1 cellular context compared by ENCODE assay signal in the genomic region with DNA sequence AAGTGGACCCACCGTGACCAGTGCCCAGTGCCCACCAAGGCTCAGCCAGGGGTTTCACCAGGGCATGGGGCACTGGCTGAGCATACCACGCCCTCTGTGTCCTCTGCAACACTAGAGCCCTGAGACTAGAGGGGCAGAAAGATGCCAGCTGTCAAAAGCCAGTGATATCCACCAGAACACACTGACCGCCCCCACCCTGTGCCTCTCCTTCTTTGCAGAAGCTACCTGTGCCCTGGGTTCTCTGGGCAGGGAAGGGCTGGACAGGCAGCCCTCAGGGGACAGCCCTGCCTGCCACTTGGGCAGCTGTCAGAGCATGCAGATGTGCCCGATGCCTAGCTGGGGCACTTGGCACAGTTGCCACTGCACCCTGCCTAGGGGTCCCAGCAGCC.
TF ChIP-seq lines count a peak whose summit lies in the region.

No MANE protein-coding gene starts in this region.

TF ChIP-seq in SK-N-SH, 30 proteins besides CTCF, POLR2A, EP300 and RAD21 (continued from another document):
- TF ChIP-seq, protein P1, sequence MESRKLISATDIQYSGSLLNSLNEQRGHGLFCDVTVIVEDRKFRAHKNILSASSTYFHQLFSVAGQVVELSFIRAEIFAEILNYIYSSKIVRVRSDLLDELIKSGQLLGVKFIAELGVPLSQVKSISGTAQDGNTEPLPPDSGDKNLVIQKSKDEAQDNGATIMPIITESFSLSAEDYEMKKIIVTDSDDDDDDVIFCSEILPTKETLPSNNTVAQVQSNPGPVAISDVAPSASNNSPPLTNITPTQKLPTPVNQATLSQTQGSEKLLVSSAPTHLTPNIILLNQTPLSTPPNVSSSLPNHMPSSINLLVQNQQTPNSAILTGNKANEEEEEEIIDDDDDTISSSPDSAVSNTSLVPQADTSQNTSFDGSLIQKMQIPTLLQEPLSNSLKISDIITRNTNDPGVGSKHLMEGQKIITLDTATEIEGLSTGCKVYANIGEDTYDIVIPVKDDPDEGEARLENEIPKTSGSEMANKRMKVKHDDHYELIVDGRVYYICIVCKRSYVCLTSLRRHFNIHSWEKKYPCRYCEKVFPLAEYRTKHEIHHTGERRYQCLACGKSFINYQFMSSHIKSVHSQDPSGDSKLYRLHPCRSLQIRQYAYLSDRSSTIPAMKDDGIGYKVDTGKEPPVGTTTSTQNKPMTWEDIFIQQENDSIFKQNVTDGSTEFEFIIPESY (IDR thresholded peaks at IDR 0.05; ENCODE audit: borderline replicate concordance, low read depth) = no peak
- TF ChIP-seq, protein P2, sequence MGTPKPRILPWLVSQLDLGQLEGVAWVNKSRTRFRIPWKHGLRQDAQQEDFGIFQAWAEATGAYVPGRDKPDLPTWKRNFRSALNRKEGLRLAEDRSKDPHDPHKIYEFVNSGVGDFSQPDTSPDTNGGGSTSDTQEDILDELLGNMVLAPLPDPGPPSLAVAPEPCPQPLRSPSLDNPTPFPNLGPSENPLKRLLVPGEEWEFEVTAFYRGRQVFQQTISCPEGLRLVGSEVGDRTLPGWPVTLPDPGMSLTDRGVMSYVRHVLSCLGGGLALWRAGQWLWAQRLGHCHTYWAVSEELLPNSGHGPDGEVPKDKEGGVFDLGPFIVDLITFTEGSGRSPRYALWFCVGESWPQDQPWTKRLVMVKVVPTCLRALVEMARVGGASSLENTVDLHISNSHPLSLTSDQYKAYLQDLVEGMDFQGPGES (IDR thresholded peaks at IDR 0.05; ENCODE audit: low read depth, low read length) = no peak
- TF ChIP-seq MXI1 (IDR thresholded peaks at IDR 0.05; ENCODE audit: low read depth, low read length) = no peak
- TF ChIP-seq TAF1 (IDR thresholded peaks at IDR 0.05; ENCODE audit: borderline replicate concordance, low read depth, low read length) = no peak
- TF ChIP-seq ELF1 (IDR thresholded peaks at IDR 0.05) = no peak
- no peak for TF ChIP-seq RXRA (IDR thresholded peaks at IDR 0.05; ENCODE audit: borderline replicate concordance, low read depth)
